ENCODE assay signal across 27 cellular contexts in genomic region chr16:2764718-2765117, GRCh38. TPM values are rescaled to one million over a fixed set of nuclear protein-coding genes. Genes with fewer than 3 reads are reported as not detected.
DNase-seq lines count a peak whose midpoint lies in the region; ATAC-seq and TF ChIP-seq lines count a peak whose summit lies in the region.
"Had no signal": no experiment of that assay in that cellular context is flagged by ENCODE, and none has a peak within 500 bp of the region (broad histone marks: within the 10 kb centered on the region; RNA-seq: fewer than 3 reads in every experiment).

No MANE protein-coding gene starts in this region.

- DNase-seq in DMS53 (lab: John Stamatoyannopoulos, UW) (peak; percentile 34), DMS53 treated with DMSO at 0.1 percent for 48 hours (lab: John Stamatoyannopoulos, UW; ENCODE audit: unreplicated experiment) (no peak), T-helper 17 cell (no peak), foreskin keratinocyte (no peak), NCI-H1048 (lab: John Stamatoyannopoulos, UW) (no peak), NCI-H2171 treated with DMSO at 0.1 percent for 48 hours (lab: John Stamatoyannopoulos, UW) (no peak)
- DNase-seq: activated T-cell treated with anti-CD3 and anti-CD28 coated beads, Interleukin-2, amount 50 U/mL, for 48 hours; HCEC 1CT; heart right ventricle; KBM-7; NCI-H1694; NCI-H69; nephron progenitor cell; SHP77 treated with DMSO at 0.1 percent for 48 hours; sigmoid colon; stimulated activated CD4-positive, alpha-beta T cell treated with anti-CD3 and anti-CD28 coated beads, Interleukin-15, amount 100 ng/mL, for 24 hours; T-helper 1 cell; upper lobe of left lung had no signal

- H3K4me1 ChIP-seq in foreskin keratinocyte = peaks cover 11% of the 10 kb centered on the region

- no peaks in the 10 kb centered on the region for H3K27me3 Mint-ChIP-seq in T-helper 17 cell
- H3K27me3 Mint-ChIP-seq: activated naive CD4-positive, alpha-beta T cell treated with anti-CD3 and anti-CD28 coated beads, Interleukin-2, amount 50 U/mL, for 24 hours had no signal

- H3K9me3 ChIP-seq in T-helper 17 cell (ENCODE audit: control insufficient read depth, low read length, poor library complexity, severe bottlenecking) = no peaks in the 10 kb centered on the region
- H3K9me3 ChIP-seq: heart right ventricle, sigmoid colon, upper lobe of left lung had no signal

- H3K4me3 Mint-ChIP-seq in T-helper 17 cell = peak overlapping the region; percentile 61
- H3K4me3 Mint-ChIP-seq: activated naive CD4-positive, alpha-beta T cell treated with anti-CD3 and anti-CD28 coated beads, Interleukin-2, amount 50 U/mL, for 24 hours; mesothelial cell of epicardium; nephron progenitor cell had no signal

- peaks cover 44% of the 10 kb centered on the region for H3K4me1 Mint-ChIP-seq in T-helper 17 cell

- no peak for ATAC-seq in T-helper 17 cell
- ATAC-seq in foreskin keratinocyte = no peak
- no peak for ATAC-seq in GM18520 (IDR thresholded peaks at IDR 0.05; ENCODE audit: unreplicated experiment)
- ATAC-seq: heart right ventricle, left lobe of liver had no signal

- H3K27ac Mint-ChIP-seq in T-helper 17 cell = peak overlapping the region; percentile 89
- H3K27ac Mint-ChIP-seq: activated naive CD4-positive, alpha-beta T cell treated with anti-CD3 and anti-CD28 coated beads, Interleukin-2, amount 50 U/mL, for 24 hours; mesothelial cell of epicardium; nephron progenitor cell had no signal

- peak; percentile 6 for TF ChIP-seq POLR2A in GM19193 (IDR thresholded peaks at IDR 0.05; ENCODE audit: extremely low read depth, insufficient read depth, insufficient read length)

- H3K27ac ChIP-seq in foreskin keratinocyte = no peak overlapping the region
- H3K27ac ChIP-seq: 22Rv1, coronary artery, heart right ventricle, sigmoid colon, upper lobe of left lung had no signal

- peaks cover 27% of the 10 kb centered on the region for H3K36me3 Mint-ChIP-seq in T-helper 17 cell (ENCODE audit: low read depth)

- TF ChIP-seq CTCF in foreskin keratinocyte (conservative IDR thresholded peaks at IDR 0.05) = peak; percentile 32

- H3K27me3 ChIP-seq in foreskin keratinocyte = no peaks in the 10 kb centered on the region
- H3K27me3 ChIP-seq: heart right ventricle, sigmoid colon, upper lobe of left lung had no signal

RNA-seq across cellular contexts. Expression of gene SRRM2, which starts 12.3 kb away (rescaled TPM):
- 1,000 to 10,000 TPM; 1,185 to 1,285 TPM for total RNA-seq in T-helper 17 cell
- 149 and 160 TPM in 2 replicates for total RNA-seq in foreskin keratinocyte
- 294 and 299 TPM in 2 replicates for polyA plus RNA-seq in foreskin keratinocyte

RNA-seq across cellular contexts. Expression of gene ELOB, which starts 12.4 kb away (rescaled TPM):
- total RNA-seq in T-helper 17 cell (100 to 1,000 TPM; 121 to 131 TPM), foreskin keratinocyte (270 and 285 TPM in 2 replicates)
- 561 and 595 TPM in 2 replicates for polyA plus RNA-seq in foreskin keratinocyte

RNA-seq across cellular contexts. Expression of gene PRSS33, which starts 22.6 kb away (rescaled TPM):
- total RNA-seq in T-helper 17 cell (not detected), foreskin keratinocyte (not detected in 2 replicates)
- polyA plus RNA-seq in foreskin keratinocyte = not detected in 2 replicates
- total RNA-seq: Daoy, left lobe of liver, mesothelial cell of epicardium, sigmoid colon had no signal
- polyA plus RNA-seq: heart right ventricle, sigmoid colon had no signal

RNA-seq across cellular contexts. Expression of gene PRSS41, which starts 33.6 kb away (rescaled TPM):
- total RNA-seq in T-helper 17 cell (not detected), foreskin keratinocyte (not detected in 2 replicates)
- not detected in 2 replicates for polyA plus RNA-seq in foreskin keratinocyte
- total RNA-seq: activated CD8-positive, alpha-beta memory T cell treated with anti-CD3 and anti-CD28 coated beads for 36 hours; Daoy; heart right ventricle; left lobe of liver; mesothelial cell of epicardium; sigmoid colon had no signal
- polyA plus RNA-seq: heart right ventricle, sigmoid colon had no signal

RNA-seq across cellular contexts. Expression of gene PRSS27, which starts 44.7 kb away (rescaled TPM):
- total RNA-seq in T-helper 17 cell = 1 to 10 TPM in 1 of 2 donors, under 1 TPM in 1; 0.83 to 1.4 TPM
- total RNA-seq in foreskin keratinocyte = 0.21 and 0.31 TPM in 2 replicates
- 0.20 and 0.25 TPM in 2 replicates for polyA plus RNA-seq in foreskin keratinocyte
- total RNA-seq: Daoy had no signal
